Comparison of ENCODE assay signal across 9 cellular contexts in genomic region chr20:43515628-43516027, GRCh38. TPM values are rescaled to one million over a fixed set of nuclear protein-coding genes. Genes with fewer than 3 reads are reported as not detected.
DNase-seq lines count a peak whose midpoint lies in the region; ATAC-seq and TF ChIP-seq lines count a peak whose summit lies in the region.
"Had no signal": no experiment of that assay in that cellular context is flagged by ENCODE, and none has a peak within 500 bp of the region (broad histone marks: within the 10 kb centered on the region; RNA-seq: fewer than 3 reads in every experiment).

No MANE protein-coding gene starts in this region.

- peaks cover 3% of the 10 kb centered on the region; the same call in 1 of the 2 replicates for H3K36me3 ChIP-seq in ES-I3 (ENCODE audit: insufficient read depth, low read length)
- no peaks in the 10 kb centered on the region for H3K36me3 ChIP-seq in colonic mucosa
- H3K36me3 ChIP-seq: ovary, SJSA1 had no signal

- H3K9me3 Mint-ChIP-seq in neural crest cell = peaks cover 4% of the 10 kb centered on the region

- H3K9me3 ChIP-seq in ES-I3 (ENCODE audit: control insufficient read depth, insufficient read depth, low read length) (no peaks in the 10 kb centered on the region), colonic mucosa (no peaks in the 10 kb centered on the region)
- H3K9me3 ChIP-seq: ovary, SJSA1 had no signal

- no peak for TF ChIP-seq CTCF in NB4 (IDR thresholded peaks at IDR 0.05; ENCODE audit: low read depth, low read length)
- no peak for TF ChIP-seq CTCF in neural crest cell (conservative IDR thresholded peaks at IDR 0.05)
- no peak for TF ChIP-seq CTCF in colonic mucosa (IDR thresholded peaks at IDR 0.05)

- no peaks in the 10 kb centered on the region for H3K4me1 ChIP-seq in ES-I3 (ENCODE audit: insufficient read depth, low read length)
- no peaks in the 10 kb centered on the region for H3K4me1 ChIP-seq in colonic mucosa
- H3K4me1 ChIP-seq: SJSA1 had no signal

- TF ChIP-seq POLR2A in NB4 (IDR thresholded peaks at IDR 0.05; ENCODE audit: extremely low read depth, insufficient read length) = no peak

- no peak for DNase-seq in NB4 (ENCODE audit: low read depth)
- DNase-seq in caudate nucleus (lab: John Stamatoyannopoulos, UW) = peak in 6 of 61 donors; percentile 5 to 21 (median 14)
- no peak for DNase-seq in neural crest cell (ENCODE audit: low read depth, low spot score)
- no peak for DNase-seq in NCI-H1092 (lab: John Stamatoyannopoulos, UW)
- DNase-seq in colonic mucosa = no peak
- DNase-seq: ovary had no signal

- H3K4me3 ChIP-seq in NB4 (ENCODE audit: low read depth, low read length) (peak overlapping the region; percentile 67), colonic mucosa (no peak overlapping the region)
- H3K4me3 ChIP-seq: SJSA1 had no signal

- peak overlapping the region; percentile 68 for H3K4me3 Mint-ChIP-seq in neural crest cell

- H3K27ac ChIP-seq in caudate nucleus (ENCODE audit: low read depth, low read length) (peak overlapping the region; percentile 18), colonic mucosa (no peak overlapping the region)
- H3K27ac ChIP-seq: SJSA1 had no signal

- ATAC-seq in GM19397 (IDR thresholded peaks at IDR 0.05; ENCODE audit: unreplicated experiment) = no peak

- H3K27me3 ChIP-seq in colonic mucosa = no peaks in the 10 kb centered on the region
- H3K27me3 ChIP-seq: ovary had no signal

- H3K36me3 Mint-ChIP-seq in neural crest cell (ENCODE audit: low read depth) = peaks cover 6% of the 10 kb centered on the region

- no peaks in the 10 kb centered on the region for H3K27me3 Mint-ChIP-seq in neural crest cell (ENCODE audit: low read depth)

- peaks cover 16% of the 10 kb centered on the region for H3K4me1 Mint-ChIP-seq in neural crest cell

- intact Hi-C loops in colonic mucosa (cut with DNase I) = no loop called here

- H3K27ac Mint-ChIP-seq in neural crest cell (ENCODE audit: unreplicated experiment) = no peak overlapping the region

- H3K9ac ChIP-seq in ES-I3 (ENCODE audit: low read depth, low read length) (peak overlapping the region; percentile 55; the same call in 1 of the 2 replicates), colonic mucosa (ENCODE audit: low read depth in 2 of 2, low read length in 2 of 2) (no peak overlapping the region)

RNA-seq across cellular contexts. Expression of gene L3MBTL1, which starts 8.1 kb away (rescaled TPM):
- 20.3 and 22.4 TPM in 2 replicates for total RNA-seq in neural crest cell
- 1 to 10 TPM; 4.5 to 8.8 TPM for total RNA-seq in colonic mucosa
- total RNA-seq: SJSA1 had no signal

RNA-seq across cellular contexts. Expression of gene SGK2, which starts 43.2 kb away (rescaled TPM):
- total RNA-seq in neural crest cell (1.0 and 1.6 TPM in 2 replicates), colonic mucosa (10 to 100 TPM; 80.2 to 82.3 TPM)
- total RNA-seq: SJSA1 had no signal

RNA-seq across cellular contexts. Expression of gene SRSF6, which starts 57.9 kb away (rescaled TPM):
- 278 and 284 TPM in 2 replicates for total RNA-seq in neural crest cell
- 100 to 1,000 TPM; 101 to 147 TPM for total RNA-seq in colonic mucosa

Comparison
In these comparisons a context has a peak if more than half of its experiments do, and no peak if none do; other contexts are left out.
1. RNA of gene SGK2, which starts 43.2 kb away (total RNA-seq): 80.2 to 82.3 TPM in colonic mucosa; 1.0 to 1.6 TPM in neural crest cell; every median in the first group is over 10 times any median in the second.